18 cellular contexts compared by ENCODE assay signal in the genomic region with DNA sequence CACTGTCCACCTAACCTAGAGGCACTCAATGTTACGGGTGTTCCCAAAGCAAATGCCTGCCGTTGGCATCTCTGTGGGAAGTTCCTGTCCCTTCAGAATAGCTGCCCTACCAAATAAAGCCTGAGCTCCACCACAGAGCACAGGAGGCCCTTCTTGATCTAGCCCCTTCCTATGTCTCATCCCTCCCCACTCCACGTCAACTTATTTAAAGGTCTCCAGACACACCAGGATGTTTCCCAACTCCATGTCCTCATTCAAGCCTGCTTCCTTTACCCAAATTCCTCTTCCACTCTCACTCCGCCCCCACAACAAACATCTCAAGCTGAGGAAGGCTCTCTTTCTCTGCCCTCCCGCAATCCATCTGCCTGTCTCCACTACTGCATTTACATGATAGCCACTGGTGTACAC.
A peak's percentile ranks its signal among the peaks of the same experiment; 100 is the strongest.
DNase-seq lines count a peak whose midpoint lies in the region; ATAC-seq and TF ChIP-seq lines count a peak whose summit lies in the region.
"Had no signal": no experiment of that assay in that cellular context is flagged by ENCODE, and none has a peak within 500 bp of the region (broad histone marks: within the 10 kb centered on the region; RNA-seq: fewer than 3 reads in every experiment).

No MANE protein-coding gene starts in this region.

- no peaks in the 10 kb centered on the region for H3K27me3 Mint-ChIP-seq in naive thymus-derived CD8-positive, alpha-beta T cell
- H3K27me3 Mint-ChIP-seq: dendritic cell treated with granulocyte-macrophage colony-stimulating factor and Interleukin-4, amounts not matched to agents 40 ng/mL and 50 ng/mL, for 4 days had no signal

- CTCF ChIA-PET in PC-3 (lab: Charles Lee), result no interaction called here

- no peaks in the 10 kb centered on the region for H3F3A ChIP-seq in PC-3 (ENCODE audit: low read length, unreplicated experiment)

- no peaks in the 10 kb centered on the region for H4K20me1 ChIP-seq in PC-3 (ENCODE audit: low read length)

- H3K27me3 ChIP-seq in uterus (no peaks in the 10 kb centered on the region), PC-3 (ENCODE audit: low read length) (no peaks in the 10 kb centered on the region)
- H3K27me3 ChIP-seq in effector memory CD4-positive, alpha-beta T cell (replicated peaks; ENCODE audit: control insufficient read depth, insufficient read depth, low read length, poor library complexity, severe bottlenecking), result no peaks in the 10 kb centered on the region
- H3K27me3 ChIP-seq: ascending aorta had no signal

- no peak overlapping the region for H3K9ac ChIP-seq in PC-3 (ENCODE audit: low read length)

- H3K36me3 ChIP-seq in uterus, result no peaks in the 10 kb centered on the region
- H3K36me3 ChIP-seq in PC-3 (ENCODE audit: low read depth, low read length), result no peaks in the 10 kb centered on the region
- H3K36me3 ChIP-seq in effector memory CD4-positive, alpha-beta T cell (ENCODE audit: control insufficient read depth, insufficient read depth, low read length), result peaks cover 3% of the 10 kb centered on the region
- H3K36me3 ChIP-seq: lower lobe of right lung had no signal

- intact Hi-C loops in Right ventricle myocardium inferior (cut with DNase I), result loop anchor here (5.0 to 10.0 kb wide), 4 partner anchors 56 to 129 kb away; partner anchors contain the start of gene TGFBR3
- intact Hi-C loops in cardiac septum (cut with DNase I), result loop anchor here (5.0 to 10.0 kb wide), 2 partner anchors 86 to 87 kb away; partner anchors contain the start of gene TGFBR3
- intact Hi-C loops in uterus (cut with DNase I; ENCODE audit: low total_unique reads), result no loop called here
- intact Hi-C loops in PC-3 (cut with micrococcal nuclease), result loop anchor here (5.0 kb wide), 2 partner anchors 66 to 89 kb away; partner anchors contain the start of gene TGFBR3

- no peak overlapping the region for H2AFZ ChIP-seq in PC-3 (ENCODE audit: low read length)

- ATAC-seq in Right ventricle myocardium inferior, result peak; percentile 32
- ATAC-seq in naive thymus-derived CD8-positive, alpha-beta T cell, result no peak
- no peak for ATAC-seq in GM21515 (IDR thresholded peaks at IDR 0.05; ENCODE audit: unreplicated experiment)
- no peak for ATAC-seq in PC-3
- ATAC-seq: lower lobe of right lung, Panc1 had no signal

- H3K4me1 Mint-ChIP-seq in naive thymus-derived CD8-positive, alpha-beta T cell, result peaks cover 15 to 37% (median 26%) of the 10 kb centered on the region in 4 donors

- TF ChIP-seq POLR2A in uterus (IDR thresholded peaks at IDR 0.05), result no peak

- H3K9me3 ChIP-seq in uterus (no peaks in the 10 kb centered on the region), PC-3 (ENCODE audit: low read length) (no peaks in the 10 kb centered on the region)
- no peaks in the 10 kb centered on the region for H3K9me3 ChIP-seq in effector memory CD4-positive, alpha-beta T cell (ENCODE audit: control insufficient read depth, low read length)
- H3K9me3 ChIP-seq: ascending aorta, lower lobe of right lung had no signal

- H3K4me1 ChIP-seq in uterus (peaks cover 13 to 15% of the 10 kb centered on the region in 2 donors), PC-3 (ENCODE audit: insufficient read depth, low read length) (peaks cover 21% of the 10 kb centered on the region)
- peaks cover 7% of the 10 kb centered on the region for H3K4me1 ChIP-seq in effector memory CD4-positive, alpha-beta T cell (ENCODE audit: control insufficient read depth, insufficient read depth, low read length, poor library complexity, severe bottlenecking)

- peak overlapping the region in 6 of 10 donors; percentile 16 to 87 (median 66) for H3K27ac Mint-ChIP-seq in naive thymus-derived CD8-positive, alpha-beta T cell
- H3K27ac Mint-ChIP-seq: activated T-helper 2 cell treated with anti-CD3 and anti-CD28 coated beads, Interferon-gamma antibody, Interleukin-2, Interleukin-4, amounts not matched to agents 10 μg/mL and 5 μg/mL and 100 μg/mL, durations not matched to agents 14 hours and 24 hours and 36 hours; dendritic cell treated with granulocyte-macrophage colony-stimulating factor and Interleukin-4, amounts not matched to agents 40 ng/mL and 50 ng/mL, for 4 days had no signal

- peaks cover 0 to 10% (median 0%) of the 10 kb centered on the region in 9 donors for H3K9me3 Mint-ChIP-seq in naive thymus-derived CD8-positive, alpha-beta T cell
- H3K9me3 Mint-ChIP-seq: dendritic cell treated with granulocyte-macrophage colony-stimulating factor and Interleukin-4, amounts not matched to agents 40 ng/mL and 50 ng/mL, for 4 days had no signal

- H3K4me3 Mint-ChIP-seq in naive thymus-derived CD8-positive, alpha-beta T cell, result no peak overlapping the region
- H3K4me3 Mint-ChIP-seq: dendritic cell treated with granulocyte-macrophage colony-stimulating factor and Interleukin-4, amounts not matched to agents 40 ng/mL and 50 ng/mL, for 4 days; neural crest cell had no signal

- no peak for TF ChIP-seq CTCF in fibroblast of pulmonary artery (IDR thresholded peaks at IDR 0.05; ENCODE audit: low read length, missing control alignments)
- no peak for TF ChIP-seq CTCF in uterus (IDR thresholded peaks at IDR 0.05)
- TF ChIP-seq CTCF in PC-3 (conservative IDR thresholded peaks at IDR 0.05; ENCODE audit: low read depth, low read length), result no peak

- H3K4me2 ChIP-seq in PC-3 (ENCODE audit: low read length), result no peak overlapping the region

- peaks cover 3 to 10% (median 4%) of the 10 kb centered on the region in 3 donors for H3K36me3 Mint-ChIP-seq in naive thymus-derived CD8-positive, alpha-beta T cell

- no peak for DNase-seq in Right ventricle myocardium inferior (ENCODE audit: missing footprints)
- DNase-seq in cardiac septum (ENCODE audit: low spot score), result no peak
- peak; percentile 83 for DNase-seq in fibroblast of pulmonary artery (ENCODE audit: low read depth)
- no peak for DNase-seq in naive thymus-derived CD8-positive, alpha-beta T cell
- DNase-seq in uterus, result no peak
- DNase-seq in PC-3, result no peak
- no peak for DNase-seq in effector memory CD4-positive, alpha-beta T cell
- DNase-seq: COR-L47; IMR-90; lower lobe of right lung; NCI-H748 treated with DMSO at 0.1 percent for 48 hours; stimulated activated CD4-positive, alpha-beta T cell treated with anti-CD3 and anti-CD28 coated beads, Interleukin-2, amount 100 ng/mL, for 48 hours had no signal

- POLR2A ChIA-PET in naive thymus-derived CD8-positive, alpha-beta T cell (lab: Charles Lee), result no interaction called here
- POLR2A ChIA-PET in PC-3 (lab: Charles Lee; ENCODE audit: unreplicated experiment), result no interaction called here

- H3K27ac ChIP-seq in uterus, result peak overlapping the region; percentile 74 to 89
- H3K27ac ChIP-seq in PC-3 (ENCODE audit: low read length), result no peak overlapping the region
- H3K27ac ChIP-seq in effector memory CD4-positive, alpha-beta T cell (ENCODE audit: insufficient read depth, low read length, poor library complexity, severe bottlenecking), result no peak overlapping the region
- H3K27ac ChIP-seq: lower lobe of right lung had no signal

- H3K4me3 ChIP-seq in fibroblast of pulmonary artery (replicated peaks; ENCODE audit: low read depth, low read length), result no peak overlapping the region
- no peak overlapping the region for H3K4me3 ChIP-seq in uterus
- no peak overlapping the region for H3K4me3 ChIP-seq in PC-3 (ENCODE audit: low read length)
- H3K4me3 ChIP-seq in effector memory CD4-positive, alpha-beta T cell (ENCODE audit: insufficient read depth, low read depth, low read length, poor library complexity, severe bottlenecking), result no peak overlapping the region
- H3K4me3 ChIP-seq: ascending aorta, lower lobe of right lung had no signal

- no TSS peak for BruUV-seq in PC-3 (replicated peaks; lab: Mats Ljungman, UMichigan)

- H3K79me2 ChIP-seq in PC-3 (ENCODE audit: low read length), result no peaks in the 10 kb centered on the region

- no peaks in the 10 kb centered on the region for H3K9me2 ChIP-seq in PC-3 (replicated peaks; ENCODE audit: low read length)

Comparison
In these comparisons a context has a peak if more than half of its experiments do, and no peak if none do; other contexts are left out.
1. H3K27ac ChIP-seq: peak in uterus (2 of 2); none in PC-3 (single experiment) and effector memory CD4-positive, alpha-beta T cell (single experiment).